ENCODE assay signal across 8 cellular contexts in genomic region chr22:24325105-24325757, GRCh38. TPM values are rescaled to one million over a fixed set of nuclear protein-coding genes. Genes with fewer than 3 reads are reported as not detected.
DNase-seq lines count a peak whose midpoint lies in the region; ATAC-seq and TF ChIP-seq lines count a peak whose summit lies in the region.

No MANE protein-coding gene starts in this region.

- H3K4me1 Mint-ChIP-seq in activated CD8-positive, alpha-beta memory T cell treated with anti-CD3 and anti-CD28 coated beads, Interleukin-2, amount 10 ng/mL, durations not matched to agents 7 days and 5 days = peaks cover 33% of the 10 kb centered on the region
- H3K4me1 Mint-ChIP-seq in natural killer cell = peaks cover 8 to 12% of the 10 kb centered on the region in 2 donors

- peaks cover 36% of the 10 kb centered on the region for H3K36me3 Mint-ChIP-seq in activated CD8-positive, alpha-beta memory T cell treated with anti-CD3 and anti-CD28 coated beads, Interleukin-2, amount 10 ng/mL, durations not matched to agents 7 days and 5 days
- peaks cover 27% of the 10 kb centered on the region for H3K36me3 Mint-ChIP-seq in natural killer cell

- no peak overlapping the region for H3K4me3 Mint-ChIP-seq in activated CD8-positive, alpha-beta memory T cell treated with anti-CD3 and anti-CD28 coated beads, Interleukin-2, amount 10 ng/mL, durations not matched to agents 7 days and 5 days
- H3K4me3 Mint-ChIP-seq in natural killer cell = no peak overlapping the region

- intact Hi-C loops in natural killer cell (cut with micrococcal nuclease) = loop anchor here (1.0 to 10.0 kb wide), 2 partner anchors 200 to 430 kb away; no protein-coding TSS in a partner anchor

- no peaks in the 10 kb centered on the region for H3K9me3 Mint-ChIP-seq in activated CD8-positive, alpha-beta memory T cell treated with anti-CD3 and anti-CD28 coated beads, Interleukin-2, amount 10 ng/mL, durations not matched to agents 7 days and 5 days (ENCODE audit: low read depth)
- no peaks in the 10 kb centered on the region for H3K9me3 Mint-ChIP-seq in natural killer cell

- peak; percentile 92 for ATAC-seq in activated CD8-positive, alpha-beta memory T cell treated with anti-CD3 and anti-CD28 coated beads, Interleukin-2, amount 10 ng/mL, durations not matched to agents 7 days and 5 days
- ATAC-seq in esophagus mucosa (peak; percentile 76), natural killer cell (peak; percentile 57 to 78 (median 60)), HG02938 (IDR thresholded peaks at IDR 0.05; ENCODE audit: unreplicated experiment) (no peak)

- peak; percentile 64 for TF ChIP-seq CTCF in natural killer cell (IDR thresholded peaks at IDR 0.05)

- DNase-seq in activated CD8-positive, alpha-beta memory T cell treated with anti-CD3 and anti-CD28 coated beads, Interleukin-2, amount 10 ng/mL, durations not matched to agents 7 days and 5 days = peak; percentile 51
- no peak for DNase-seq in activated CD8-positive, alpha-beta memory T cell treated with anti-CD3 and anti-CD28 coated beads for 24 hours
- DNase-seq in Kasumi-1 (lab: John Stamatoyannopoulos, UW) (peak; percentile 97 to 98), SKM-1 treated with dmso at 0.1 percent for 144 hours (lab: John Stamatoyannopoulos, UW; ENCODE audit: unreplicated experiment) (peak; percentile 92), natural killer cell (no peak), 8988T (no peak)

- no peaks in the 10 kb centered on the region for H3K27me3 Mint-ChIP-seq in activated CD8-positive, alpha-beta memory T cell treated with anti-CD3 and anti-CD28 coated beads, Interleukin-2, amount 10 ng/mL, durations not matched to agents 7 days and 5 days
- H3K27me3 Mint-ChIP-seq in natural killer cell (ENCODE audit: low read depth in 2 of 2) = no peaks in the 10 kb centered on the region

- H3K27ac Mint-ChIP-seq in activated CD8-positive, alpha-beta memory T cell treated with anti-CD3 and anti-CD28 coated beads, Interleukin-2, amount 10 ng/mL, durations not matched to agents 7 days and 5 days = peak overlapping the region; percentile 14
- peak overlapping the region in 1 of 2 donors; percentile 64 for H3K27ac Mint-ChIP-seq in natural killer cell

- CTCF ChIA-PET in activated CD8-positive, alpha-beta memory T cell treated with anti-CD3 and anti-CD28 coated beads, Interleukin-2, amount 10 ng/mL, durations not matched to agents 7 days and 5 days (lab: Charles Lee) = interaction anchor here (0.7 to 5.9 kb wide), 6 partner anchors 36 to 201 kb away, joined by 3 to 20 read pairs (median 4); no protein-coding TSS in a partner anchor

RNA-seq across cellular contexts. Expression of gene SPECC1L, which starts 54.6 kb away (rescaled TPM):
- total RNA-seq in activated CD8-positive, alpha-beta memory T cell treated with anti-CD3 and anti-CD28 coated beads, Interleukin-2, amount 10 ng/mL, durations not matched to agents 7 days and 5 days = 10 to 100 TPM; 55.3 to 57.4 TPM
- total RNA-seq in esophagus mucosa (33.4 TPM), natural killer cell (10 to 100 TPM; 46.1 to 52.9 (median 48.5) TPM)

Comparison
In these comparisons a context has a peak if more than half of its experiments do, and no peak if none do; other contexts are left out.
1. DNase-seq: peak in activated CD8-positive, alpha-beta memory T cell treated with anti-CD3 and anti-CD28 coated beads, Interleukin-2, amount 10 ng/mL, durations not matched to agents 7 days and 5 days (single experiment), Kasumi-1 (2 of 2) and SKM-1 treated with dmso at 0.1 percent for 144 hours (single experiment); none in activated CD8-positive, alpha-beta memory T cell treated with anti-CD3 and anti-CD28 coated beads for 24 hours (single experiment), natural killer cell (single experiment) and 8988T (single experiment).